Comparison of ENCODE assay signal across 8 cellular contexts in the genomic region with DNA sequence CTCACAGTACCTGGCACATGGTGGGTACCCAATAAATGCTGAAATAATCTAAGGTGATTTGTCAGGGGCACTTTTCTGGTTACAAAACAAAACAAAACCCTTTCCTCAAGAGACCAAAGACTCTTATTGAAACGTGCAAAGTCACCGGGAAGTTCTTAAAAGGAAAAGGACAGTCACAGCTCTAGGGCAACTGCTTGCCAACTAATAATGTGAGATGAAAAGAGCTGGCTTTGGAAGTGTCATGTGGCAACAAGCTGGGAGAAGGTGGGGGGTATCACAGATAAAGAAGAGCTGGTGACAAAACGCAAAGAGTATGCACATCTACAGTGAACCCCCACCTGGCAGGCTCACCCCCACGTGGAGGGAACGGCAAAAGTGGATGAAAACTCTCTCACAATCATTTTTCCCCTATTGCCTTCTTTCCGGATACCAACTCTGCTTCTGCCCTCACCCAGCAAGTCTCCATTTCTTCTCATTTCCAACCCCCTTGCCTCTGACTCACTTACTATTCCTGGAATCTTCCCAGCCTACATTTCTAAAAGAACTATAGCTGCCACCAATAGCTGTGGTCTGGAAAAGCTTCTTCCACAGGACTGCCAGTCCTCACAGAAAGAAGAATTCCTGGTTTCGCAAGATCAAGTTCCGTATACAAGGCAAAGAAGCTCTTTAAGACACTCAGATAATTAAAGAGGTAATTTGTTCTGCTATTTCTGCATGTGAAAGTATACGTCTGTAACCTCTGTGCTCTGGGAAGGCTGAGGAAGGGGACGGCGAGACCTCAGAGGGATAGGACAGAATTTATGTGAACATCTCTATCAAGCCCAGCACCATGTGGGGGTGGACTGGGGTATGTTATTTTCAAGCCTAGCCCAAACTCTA. TPM values are rescaled to one million over a fixed set of nuclear protein-coding genes. Genes with fewer than 3 reads are reported as not detected.
DNase-seq lines count a peak whose midpoint lies in the region; ATAC-seq and TF ChIP-seq lines count a peak whose summit lies in the region.

No MANE protein-coding gene starts in this region.

- peaks cover 38 to 67% (median 48%) of the 10 kb centered on the region in 11 experiments for H3K36me3 ChIP-seq in BLaER1 treated with 17β-estradiol and CSF1 and Interleukin-3, amounts not matched to agents 10 nM and 100 nM
- peaks cover 31 to 34% of the 10 kb centered on the region in 2 experiments for H3K36me3 ChIP-seq in SK-N-SH (replicated peaks in 1 of 2; ENCODE audit: control insufficient read depth in 1 of 2, insufficient read depth in 2 of 2, low read length in 1 of 2)

- peak overlapping the region in 5 of 11 experiments; percentile 2 to 64 (median 33); a peak in 5 of 22 replicates for H3K27ac ChIP-seq in BLaER1 treated with 17β-estradiol and CSF1 and Interleukin-3, amounts not matched to agents 10 nM and 100 nM
- H3K27ac ChIP-seq in SK-N-SH (ENCODE audit: low read depth in 2 of 2, low read length in 1 of 2) = peak overlapping the region; percentile 87 to 95
- peak overlapping the region; percentile 78 for H3K27ac ChIP-seq in foreskin keratinocyte

- H3F3A ChIP-seq in SK-N-SH (replicated peaks; ENCODE audit: insufficient read depth) = peaks cover 17% of the 10 kb centered on the region

- peak overlapping the region; percentile 52 to 89 (median 69) for H3K4me2 ChIP-seq in BLaER1 treated with 17β-estradiol and CSF1 and Interleukin-3, amounts not matched to agents 10 nM and 100 nM
- peak overlapping the region; percentile 59 for H3K4me2 ChIP-seq in SK-N-SH

- 35% methylated on average over 10 of the region's 11 CpGs for WGBS in SK-N-SH (ENCODE audit: low lambda C conversion rate)

- no peak for TF ChIP-seq RAD21 in SK-N-SH (IDR thresholded peaks at IDR 0.05; ENCODE audit: low read length)

- ATAC-seq in foreskin keratinocyte (peak; percentile 64), HG03342 (IDR thresholded peaks at IDR 0.05; ENCODE audit: unreplicated experiment) (no peak), GM18909 (IDR thresholded peaks at IDR 0.05; ENCODE audit: poor library complexity, unreplicated experiment) (no peak)

- H3K9me2 ChIP-seq in SK-N-SH = no peaks in the 10 kb centered on the region

- peaks cover 0 to 75% (median 51%) of the 10 kb centered on the region in 11 experiments; a peak in 20 of 22 replicates for H3K27me3 ChIP-seq in BLaER1 treated with 17β-estradiol and CSF1 and Interleukin-3, amounts not matched to agents 10 nM and 100 nM
- H3K27me3 ChIP-seq in SK-N-SH (ENCODE audit: insufficient read depth) (no peaks in the 10 kb centered on the region), foreskin keratinocyte (no peaks in the 10 kb centered on the region)

- H2AFZ ChIP-seq in SK-N-SH (ENCODE audit: low read depth) = peak overlapping the region; percentile 22; the same call in 1 of the 2 replicates

- peaks cover 30 to 83% (median 77%) of the 10 kb centered on the region in 11 experiments; a peak in 19 of 22 replicates for H4K20me1 ChIP-seq in BLaER1 treated with 17β-estradiol and CSF1 and Interleukin-3, amounts not matched to agents 10 nM and 100 nM
- H4K20me1 ChIP-seq in SK-N-SH (ENCODE audit: insufficient read depth) = no peaks in the 10 kb centered on the region

- 0 out of 4 replicates have a peak, but pooled peaks of 1 of the 2 experiments have one; percentile 44 for TF ChIP-seq EP300 in SK-N-SH (IDR thresholded peaks at IDR 0.05; ENCODE audit: borderline replicate concordance in 1 of 2, low read depth in 1 of 2, low read length in 1 of 2)

- CTCF ChIA-PET in SK-N-SH (lab: Yijun Ruan, JAX) = interaction anchor here (0.8 to 3.2 kb wide), 5 partner anchors 8 to 76 kb away, joined by 3 to 13 read pairs (median 3); no protein-coding TSS in a partner anchor

- no peak for TF ChIP-seq CTCF in SK-N-SH (IDR thresholded peaks at IDR 0.05)
- TF ChIP-seq CTCF in foreskin keratinocyte (conservative IDR thresholded peaks at IDR 0.05) = no peak

- DNase-seq in SK-N-SH = no peak
- peak; percentile 80 to 88 for DNase-seq in foreskin keratinocyte
- peak; percentile 52 for DNase-seq in putamen (ENCODE audit: low spot score)
- no peak for DNase-seq in COLO668 (lab: John Stamatoyannopoulos, UW; ENCODE audit: unreplicated experiment)
- no peak for DNase-seq in NCI-H748 (lab: John Stamatoyannopoulos, UW; ENCODE audit: unreplicated experiment)

- peak overlapping the region in 3 of 11 experiments; percentile 10 to 48 (median 36); a peak in 4 of 22 replicates for H3K9ac ChIP-seq in BLaER1 treated with 17β-estradiol and CSF1 and Interleukin-3, amounts not matched to agents 10 nM and 100 nM
- peak overlapping the region; percentile 62 for H3K9ac ChIP-seq in SK-N-SH

- peaks cover 7% of the 10 kb centered on the region; the same call in 1 of the 2 replicates for H3K79me2 ChIP-seq in SK-N-SH (ENCODE audit: insufficient read depth)

- POLR2A ChIA-PET in SK-N-SH (lab: Yijun Ruan, JAX) = no interaction called here

- no peaks in the 10 kb centered on the region for H3K9me3 ChIP-seq in BLaER1 treated with 17β-estradiol and CSF1 and Interleukin-3, amounts not matched to agents 10 nM and 100 nM (replicated peaks in 1 of 11)
- no peaks in the 10 kb centered on the region for H3K9me3 ChIP-seq in SK-N-SH

- H3K4me3 ChIP-seq in BLaER1 treated with 17β-estradiol and CSF1 and Interleukin-3, amounts not matched to agents 10 nM and 100 nM = no peak overlapping the region; a peak in 1 of 20 replicates
- H3K4me3 ChIP-seq in SK-N-SH (ENCODE audit: low read depth in 2 of 2, low read length in 1 of 2) = peak overlapping the region in 1 of 2 experiments; percentile 6; a peak in 1 of 4 replicates

- peaks cover 26 to 72% (median 39%) of the 10 kb centered on the region in 10 experiments for H3K4me1 ChIP-seq in BLaER1 treated with 17β-estradiol and CSF1 and Interleukin-3, amounts not matched to agents 10 nM and 100 nM
- H3K4me1 ChIP-seq in SK-N-SH (ENCODE audit: control insufficient read depth in 1 of 2, insufficient read depth in 2 of 2, low read depth in 1 of 2, low read length in 1 of 2) (peaks cover 0 to 21% of the 10 kb centered on the region in 2 experiments; a peak in 2 of 4 replicates), foreskin keratinocyte (peaks cover 28% of the 10 kb centered on the region)

TF ChIP-seq in SK-N-SH, 30 proteins besides CTCF, POLR2A, EP300 and RAD21:
- TF ChIP-seq POLR2AphosphoS5 (IDR thresholded peaks at IDR 0.05; ENCODE audit: low read depth, low read length) = peak; percentile 43; the same call in 1 of the 2 replicates
- peak; percentile 91 for TF ChIP-seq MEF2A (IDR thresholded peaks at IDR 0.05; ENCODE audit: borderline replicate concordance, low read depth)
- peak; percentile 76; the same call in 1 of the 2 replicates for TF ChIP-seq NFIC (IDR thresholded peaks at IDR 0.05; ENCODE audit: borderline replicate concordance)
- TF ChIP-seq, protein P1, sequence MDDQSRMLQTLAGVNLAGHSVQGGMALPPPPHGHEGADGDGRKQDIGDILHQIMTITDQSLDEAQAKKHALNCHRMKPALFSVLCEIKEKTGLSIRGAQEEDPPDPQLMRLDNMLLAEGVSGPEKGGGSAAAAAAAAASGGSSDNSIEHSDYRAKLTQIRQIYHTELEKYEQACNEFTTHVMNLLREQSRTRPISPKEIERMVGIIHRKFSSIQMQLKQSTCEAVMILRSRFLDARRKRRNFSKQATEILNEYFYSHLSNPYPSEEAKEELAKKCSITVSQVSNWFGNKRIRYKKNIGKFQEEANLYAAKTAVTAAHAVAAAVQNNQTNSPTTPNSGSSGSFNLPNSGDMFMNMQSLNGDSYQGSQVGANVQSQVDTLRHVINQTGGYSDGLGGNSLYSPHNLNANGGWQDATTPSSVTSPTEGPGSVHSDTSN (IDR thresholded peaks at IDR 0.05) = peak; percentile 27; the same call in 1 of the 2 replicates
- TF ChIP-seq FOSL2 (IDR thresholded peaks at IDR 0.05; ENCODE audit: borderline replicate concordance, low read depth) = peak; percentile 81
- no peak for TF ChIP-seq RXRA (IDR thresholded peaks at IDR 0.05; ENCODE audit: borderline replicate concordance, low read depth)
- TF ChIP-seq SIN3A (IDR thresholded peaks at IDR 0.05; ENCODE audit: borderline replicate concordance, low read depth, low read length) = no peak
- TF ChIP-seq TCF12 (IDR thresholded peaks at IDR 0.05) = peak; percentile 57
- TF ChIP-seq JUND (IDR thresholded peaks at IDR 0.05) = peak; percentile 80
- TF ChIP-seq TAF1 (IDR thresholded peaks at IDR 0.05; ENCODE audit: borderline replicate concordance, low read depth, low read length) = peak; percentile 59; the same call in 1 of the 2 replicates
- TF ChIP-seq RFX5 (IDR thresholded peaks at IDR 0.05; ENCODE audit: low read length) = no peak
- TF ChIP-seq ELF1 (IDR thresholded peaks at IDR 0.05) = 0 out of 2 replicates have a peak, but pooled peaks have one; percentile 12

RNA-seq across cellular contexts. Expression of a gene that starts 21.8 kb away (rescaled TPM):
- polyA plus RNA-seq in SK-N-SH (2012; rRNA removed) (25.8 and 51.0 TPM in 2 replicates), foreskin keratinocyte (37.0 and 78.2 TPM in 2 replicates)
- polyA plus RNA-seq in SK-N-SH (2012; cell fraction: cytosol; rRNA removed) = 16.3 and 22.6 TPM in 2 replicates
- polyA plus RNA-seq in SK-N-SH (2012; cell fraction: nucleus; rRNA removed) = 59.5 and 61.6 TPM in 2 replicates
- total RNA-seq in foreskin keratinocyte = 42.1 and 90.9 TPM in 2 replicates

RNA-seq across cellular contexts. Expression of a gene that starts 57.3 kb away (rescaled TPM):
- polyA plus RNA-seq in SK-N-SH (2012; rRNA removed) = 11.9 and 19.4 TPM in 2 replicates
- 26.2 and 27.1 TPM in 2 replicates for polyA plus RNA-seq in SK-N-SH (2012; cell fraction: cytosol; rRNA removed)
- polyA plus RNA-seq in SK-N-SH (2012; cell fraction: nucleus; rRNA removed) = 15.0 and 20.9 TPM in 2 replicates
- 25.8 and 40.3 TPM in 2 replicates for total RNA-seq in foreskin keratinocyte
- 11.8 and 12.0 TPM in 2 replicates for polyA plus RNA-seq in foreskin keratinocyte

Comparison
In these comparisons a context has a peak if more than half of its experiments do, and no peak if none do; other contexts are left out.
1. DNase-seq: peak in foreskin keratinocyte (2 of 2) and putamen (single experiment); none in SK-N-SH (single experiment), COLO668 (single experiment) and NCI-H748 (single experiment).